In genomic region chr14:24900281-24900868, GRCh38 we compare ENCODE assay signal across 16 cellular contexts.
DNase-seq lines count a peak whose midpoint lies in the region; ATAC-seq, FAIRE-seq and TF ChIP-seq lines count a peak whose summit lies in the region.
"Had no signal": no experiment of that assay in that cellular context is flagged by ENCODE, and none has a peak within 500 bp of the region (broad histone marks: within the 10 kb centered on the region; RNA-seq: fewer than 3 reads in every experiment).

No MANE protein-coding gene starts in this region.

- ATAC-seq in mucosa of descending colon (peak; percentile 60), HG03196 (IDR thresholded peaks at IDR 0.05; ENCODE audit: unreplicated experiment) (no peak)

- no peak overlapping the region for H3K4me3 ChIP-seq in fibroblast of mammary gland (ENCODE audit: control insufficient read depth, low read depth, low read length)
- no peak overlapping the region for H3K4me3 ChIP-seq in mucosa of descending colon
- H3K4me3 ChIP-seq in thyroid gland (replicated peaks in 1 of 3): no peak overlapping the region
- no peak overlapping the region for H3K4me3 ChIP-seq in spleen

- no peak for TF ChIP-seq CTCF in fibroblast of mammary gland (conservative IDR thresholded peaks at IDR 0.05; ENCODE audit: control insufficient read depth, insufficient read depth, low read depth, low read length)
- TF ChIP-seq CTCF in mucosa of descending colon (IDR thresholded peaks at IDR 0.05): no peak
- TF ChIP-seq CTCF in thyroid gland (IDR thresholded peaks at IDR 0.05): no peak
- TF ChIP-seq CTCF in spleen (IDR thresholded peaks at IDR 0.05 in 8 of 11, conservative IDR thresholded peaks at IDR 0.05 in 3 of 11): no peak

- H3K4me1 ChIP-seq in mucosa of descending colon (ENCODE audit: low read depth) (no peaks in the 10 kb centered on the region), thyroid gland (peaks cover 7% of the 10 kb centered on the region in 2 donors), spleen (no peaks in the 10 kb centered on the region)

- no peak for FAIRE-seq in GM12892 (lab: Jason Lieb, UNC)
- FAIRE-seq: colon, islet of Langerhans, urothelium cell line had no signal

- H3K27me3 ChIP-seq in thyroid gland: no peaks in the 10 kb centered on the region
- H3K27me3 ChIP-seq in spleen (replicated peaks in 1 of 7): peaks cover 0 to 5% (median 0%) of the 10 kb centered on the region in 7 donors

- intact Hi-C loops in mucosa of descending colon (cut with DNase I, micrococcal nuclease): no loop called here
- intact Hi-C loops in thyroid gland (cut with DNase I): no loop called here
- intact Hi-C loops in spleen (cut with DNase I; ENCODE audit: low total_unique reads): no loop called here

- no peaks in the 10 kb centered on the region for H3K9me3 ChIP-seq in mucosa of descending colon
- no peaks in the 10 kb centered on the region for H3K9me3 ChIP-seq in thyroid gland
- no peaks in the 10 kb centered on the region for H3K9me3 ChIP-seq in spleen

- peak; percentile 25 for DNase-seq in HS-5 (ENCODE audit: low read depth)
- peak; percentile 92 for DNase-seq in fibroblast of mammary gland (ENCODE audit: low read depth)
- DNase-seq in mucosa of descending colon: no peak
- no peak for DNase-seq in thyroid gland
- no peak for DNase-seq in GM12892 (ENCODE audit: insufficient read length)
- DNase-seq in spleen: no peak
- DNase-seq: COR-L47; NCI-H1417; NCI-H345; stimulated activated CD4-positive, alpha-beta T cell treated with anti-CD3 and anti-CD28 coated beads, Interleukin-4, amount 100 ng/mL, for 1 hour; WERI-Rb-1 had no signal

- 66% methylated on average over 4 of the region's 4 CpGs for WGBS in thyroid gland, 2 donors
- WGBS in spleen, 5 donors: 68 to 89% (median 84%) methylated on average over 4 of the region's 4 CpGs

- H3K27ac ChIP-seq in thyroid gland: peak overlapping the region in 2 of 3 donors; percentile 7 to 24
- no peak overlapping the region for H3K27ac ChIP-seq in spleen
- H3K27ac ChIP-seq: KMS-11, WERI-Rb-1 had no signal

- TF ChIP-seq POLR2A in thyroid gland (IDR thresholded peaks at IDR 0.05) (no peak), GM12892 (IDR thresholded peaks at IDR 0.05; ENCODE audit: low read depth, low read length) (no peak), spleen (IDR thresholded peaks at IDR 0.05) (no peak)

- H3K36me3 ChIP-seq in mucosa of descending colon (ENCODE audit: low read depth) (no peaks in the 10 kb centered on the region), thyroid gland (no peaks in the 10 kb centered on the region), spleen (no peaks in the 10 kb centered on the region)
- H3K36me3 ChIP-seq: WERI-Rb-1 had no signal

Comparison
In these comparisons a context has a peak if more than half of its experiments do, and no peak if none do; other contexts are left out.
1. DNase-seq: peak in HS-5 (single experiment) and fibroblast of mammary gland (single experiment); none in mucosa of descending colon (0 of 3), thyroid gland (0 of 2), GM12892 (single experiment) and spleen (single experiment).
2. H3K27ac ChIP-seq: peak in thyroid gland (2 of 3); none in spleen (0 of 8).